In the genomic region with DNA sequence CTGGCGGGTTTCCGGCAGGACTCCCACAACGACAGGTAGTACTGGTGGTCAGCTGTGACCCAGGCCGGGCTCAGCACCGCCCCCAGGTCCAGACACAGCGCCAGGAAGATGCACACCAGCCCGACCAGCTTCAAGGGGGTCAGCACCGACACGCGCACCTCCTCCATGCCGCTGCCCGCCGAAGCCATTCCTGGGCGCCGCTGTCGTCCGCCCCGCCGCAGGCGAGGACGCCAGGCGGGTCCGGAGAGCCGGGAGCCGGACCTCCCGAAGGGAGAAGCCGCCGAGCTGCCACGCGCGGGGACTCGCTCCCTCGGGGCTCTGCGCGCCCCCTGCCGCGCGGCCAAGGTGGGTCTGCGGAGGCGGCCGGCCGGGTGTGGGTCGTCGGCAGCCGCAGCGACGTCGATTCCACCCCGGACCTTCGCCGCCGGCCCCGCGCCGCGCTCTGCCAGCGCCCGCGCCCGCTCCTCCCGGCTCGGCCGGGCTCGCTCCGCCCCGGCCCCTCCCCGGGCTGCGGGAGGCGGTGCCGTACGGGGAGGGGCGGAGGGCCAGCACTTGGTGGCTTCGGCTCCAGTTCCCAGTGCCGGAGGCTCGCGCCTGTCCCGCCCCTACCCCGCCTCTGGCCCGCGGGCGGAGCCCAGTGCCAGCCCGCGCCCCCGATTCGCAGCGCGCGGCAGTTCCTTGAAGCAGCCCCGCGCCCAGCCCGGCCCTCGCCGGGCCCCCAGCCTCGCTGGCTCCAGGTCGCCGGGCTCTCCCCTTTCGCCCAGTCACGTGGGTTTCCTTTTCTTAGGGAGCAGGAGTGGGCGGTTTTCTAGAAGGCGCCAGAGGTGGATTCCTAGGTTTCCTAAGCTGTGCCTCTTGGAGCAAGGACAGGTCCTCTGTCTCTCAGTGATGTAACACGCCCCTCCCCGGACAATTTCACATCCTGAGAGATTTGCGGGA, we compare ENCODE assay signal across 8 cellular contexts. TPM values are rescaled to one million over a fixed set of nuclear protein-coding genes. Genes with fewer than 3 reads are reported as not detected.
DNase-seq lines count a peak whose midpoint lies in the region; ATAC-seq and TF ChIP-seq lines count a peak whose summit lies in the region.

A gene (minus strand): TSS at position 444 of the 939 bp plus-strand sequence. CDS start 256 bp downstream, at position 188.

- peak within 1 kb of the TSS; percentile 10 for H3K4me3 Mint-ChIP-seq in activated CD8-positive, alpha-beta T cell treated with anti-CD3 and anti-CD28 coated beads, Interleukin-2, amount 10 ng/mL, durations not matched to agents 7 days and 5 days
- no peak within 1 kb of the TSS for H3K4me3 Mint-ChIP-seq in activated CD8-positive, alpha-beta T cell treated with anti-CD3 and anti-CD28 coated beads for 36 hours
- H3K4me3 Mint-ChIP-seq in stimulated activated naive CD8-positive, alpha-beta T cell treated with anti-CD3 and anti-CD28 coated beads, Interleukin-15, amount 100 ng/mL, for 72 hours, result peak within 1 kb of the TSS; percentile 25 to 44

- intact Hi-C loops in activated CD8-positive, alpha-beta T cell treated with anti-CD3 and anti-CD28 coated beads for 36 hours (cut with micrococcal nuclease), result no loop called here

- peaks cover 7% of the 10 kb centered on the region for H3K4me1 Mint-ChIP-seq in activated CD8-positive, alpha-beta T cell treated with anti-CD3 and anti-CD28 coated beads, Interleukin-2, amount 10 ng/mL, durations not matched to agents 7 days and 5 days (ENCODE audit: low read depth)
- no peaks in the 10 kb centered on the region for H3K4me1 Mint-ChIP-seq in activated CD8-positive, alpha-beta T cell treated with anti-CD3 and anti-CD28 coated beads for 36 hours (ENCODE audit: low read depth)
- peaks cover 9% of the 10 kb centered on the region for H3K4me1 Mint-ChIP-seq in stimulated activated naive CD8-positive, alpha-beta T cell treated with anti-CD3 and anti-CD28 coated beads, Interleukin-15, amount 100 ng/mL, for 72 hours

- peak within 1 kb of the TSS; percentile 65 for H3K27ac ChIP-seq in cingulate gyrus (ENCODE audit: low read depth, low read length)

- no peaks in the 10 kb centered on the region for H3K36me3 ChIP-seq in kidney epithelial cell (ENCODE audit: control insufficient read depth, insufficient read depth, low read length)

- peak; percentile 58 for ATAC-seq in activated CD8-positive, alpha-beta T cell treated with anti-CD3 and anti-CD28 coated beads, Interleukin-2, amount 10 ng/mL, durations not matched to agents 7 days and 5 days
- no peak for ATAC-seq in activated CD8-positive, alpha-beta T cell treated with anti-CD3 and anti-CD28 coated beads for 36 hours
- no peak for ATAC-seq in stimulated activated naive CD8-positive, alpha-beta T cell treated with anti-CD3 and anti-CD28 coated beads, Interleukin-15, amount 100 ng/mL, for 72 hours
- no peak for ATAC-seq in HG03045 (IDR thresholded peaks at IDR 0.05; ENCODE audit: unreplicated experiment)

- TF ChIP-seq CTCF in activated CD8-positive, alpha-beta T cell treated with anti-CD3 and anti-CD28 coated beads for 36 hours (IDR thresholded peaks at IDR 0.05), result no peak
- no peak for TF ChIP-seq CTCF in kidney epithelial cell (IDR thresholded peaks at IDR 0.05; ENCODE audit: insufficient read depth, low read length, poor library complexity, severe bottlenecking)

- peaks cover 2% of the 10 kb centered on the region for H3K36me3 Mint-ChIP-seq in activated CD8-positive, alpha-beta T cell treated with anti-CD3 and anti-CD28 coated beads, Interleukin-2, amount 10 ng/mL, durations not matched to agents 7 days and 5 days (ENCODE audit: low read depth)
- peaks cover 4% of the 10 kb centered on the region for H3K36me3 Mint-ChIP-seq in activated CD8-positive, alpha-beta T cell treated with anti-CD3 and anti-CD28 coated beads for 36 hours (ENCODE audit: low read depth)

- CTCF ChIA-PET in activated CD8-positive, alpha-beta T cell treated with anti-CD3 and anti-CD28 coated beads, Interleukin-2, amount 10 ng/mL, durations not matched to agents 7 days and 5 days (lab: Charles Lee), result no interaction called here
- CTCF ChIA-PET in activated CD8-positive, alpha-beta T cell treated with anti-CD3 and anti-CD28 coated beads for 36 hours (lab: Charles Lee), result no interaction called here

- POLR2A ChIA-PET in activated CD8-positive, alpha-beta T cell treated with anti-CD3 and anti-CD28 coated beads, Interleukin-2, amount 10 ng/mL, durations not matched to agents 7 days and 5 days (lab: Charles Lee), result no interaction called here
- POLR2A ChIA-PET in activated CD8-positive, alpha-beta T cell treated with anti-CD3 and anti-CD28 coated beads for 36 hours (lab: Charles Lee), result no interaction called here

- peak within 1 kb of the TSS; percentile 69 for H3K4me3 ChIP-seq in kidney epithelial cell (ENCODE audit: low read depth, low read length)

- no peaks in the 10 kb centered on the region for H3K9me3 Mint-ChIP-seq in activated CD8-positive, alpha-beta T cell treated with anti-CD3 and anti-CD28 coated beads, Interleukin-2, amount 10 ng/mL, durations not matched to agents 7 days and 5 days (ENCODE audit: insufficient read depth)
- no peaks in the 10 kb centered on the region for H3K9me3 Mint-ChIP-seq in activated CD8-positive, alpha-beta T cell treated with anti-CD3 and anti-CD28 coated beads for 36 hours
- no peaks in the 10 kb centered on the region for H3K9me3 Mint-ChIP-seq in stimulated activated naive CD8-positive, alpha-beta T cell treated with anti-CD3 and anti-CD28 coated beads, Interleukin-15, amount 100 ng/mL, for 72 hours

- no peak for DNase-seq in activated CD8-positive, alpha-beta T cell treated with anti-CD3 and anti-CD28 coated beads, Interleukin-2, amount 10 ng/mL, durations not matched to agents 7 days and 5 days
- no peak for DNase-seq in activated CD8-positive, alpha-beta T cell treated with anti-CD3 and anti-CD28 coated beads for 36 hours
- DNase-seq in NCI-H524 treated with DMSO at 0.1 percent for 48 hours (lab: John Stamatoyannopoulos, UW) (peak; percentile 2), kidney epithelial cell (ENCODE audit: low read depth) (peak; percentile 25), NCI-H128 (lab: John Stamatoyannopoulos, UW; ENCODE audit: unreplicated experiment) (no peak)
- no peak for DNase-seq in stimulated activated naive CD8-positive, alpha-beta T cell treated with anti-CD3 and anti-CD28 coated beads, Interleukin-15, amount 100 ng/mL, for 72 hours

- no peaks in the 10 kb centered on the region for H3K27me3 ChIP-seq in kidney epithelial cell (ENCODE audit: control insufficient read depth, insufficient read depth, low read length)

- peaks cover 15% of the 10 kb centered on the region for H3K27me3 Mint-ChIP-seq in activated CD8-positive, alpha-beta T cell treated with anti-CD3 and anti-CD28 coated beads, Interleukin-2, amount 10 ng/mL, durations not matched to agents 7 days and 5 days (ENCODE audit: low read depth)
- peaks cover 16% of the 10 kb centered on the region for H3K27me3 Mint-ChIP-seq in activated CD8-positive, alpha-beta T cell treated with anti-CD3 and anti-CD28 coated beads for 36 hours
- peaks cover 31% of the 10 kb centered on the region for H3K27me3 Mint-ChIP-seq in stimulated activated naive CD8-positive, alpha-beta T cell treated with anti-CD3 and anti-CD28 coated beads, Interleukin-15, amount 100 ng/mL, for 72 hours

- no peak within 1 kb of the TSS for H3K27ac Mint-ChIP-seq in activated CD8-positive, alpha-beta T cell treated with anti-CD3 and anti-CD28 coated beads, Interleukin-2, amount 10 ng/mL, durations not matched to agents 7 days and 5 days
- no peak within 1 kb of the TSS for H3K27ac Mint-ChIP-seq in activated CD8-positive, alpha-beta T cell treated with anti-CD3 and anti-CD28 coated beads for 36 hours
- H3K27ac Mint-ChIP-seq in stimulated activated naive CD8-positive, alpha-beta T cell treated with anti-CD3 and anti-CD28 coated beads, Interleukin-15, amount 100 ng/mL, for 72 hours, result no peak within 1 kb of the TSS

RNA-seq across cellular contexts. Expression of the gene that starts here (rescaled TPM):
- total RNA-seq in activated CD8-positive, alpha-beta T cell treated with anti-CD3 and anti-CD28 coated beads, Interleukin-2, amount 10 ng/mL, durations not matched to agents 7 days and 5 days, result not detected
- total RNA-seq in activated CD8-positive, alpha-beta T cell treated with anti-CD3 and anti-CD28 coated beads for 36 hours, result not detected
- total RNA-seq in kidney epithelial cell, result 5.3 and 7.2 TPM in 2 replicates

Comparison
In these comparisons a context has a peak if more than half of its experiments do, and no peak if none do; other contexts are left out.
1. Peak in ATAC-seq in activated CD8-positive, alpha-beta T cell treated with anti-CD3 and anti-CD28 coated beads, Interleukin-2, amount 10 ng/mL, durations not matched to agents 7 days and 5 days; RNA of the gene not detected or under 1 TPM.
2. DNase-seq: peak in NCI-H524 treated with DMSO at 0.1 percent for 48 hours (single experiment) and kidney epithelial cell (single experiment); none in activated CD8-positive, alpha-beta T cell treated with anti-CD3 and anti-CD28 coated beads, Interleukin-2, amount 10 ng/mL, durations not matched to agents 7 days and 5 days (single experiment), activated CD8-positive, alpha-beta T cell treated with anti-CD3 and anti-CD28 coated beads for 36 hours (single experiment), stimulated activated naive CD8-positive, alpha-beta T cell treated with anti-CD3 and anti-CD28 coated beads, Interleukin-15, amount 100 ng/mL, for 72 hours (0 of 2) and NCI-H128 (single experiment).